ENCODE assay signal across 27 cellular contexts in genomic region chr14:36449903-36450302, GRCh38.
"Had no signal": no experiment of that assay in that cellular context is flagged by ENCODE, and none has a peak within 500 bp of the region (broad histone marks: within the 10 kb centered on the region; RNA-seq: fewer than 3 reads in every experiment).

No MANE protein-coding gene starts in this region.

- H3K27ac Mint-ChIP-seq: activated CD4-positive, alpha-beta memory T cell treated with anti-CD3 and anti-CD28 coated beads, Interleukin-2, amount 10 ng/mL, durations not matched to agents 7 days and 5 days; activated CD4-positive, alpha-beta T cell treated with anti-CD3 and anti-CD28 coated beads, Interleukin-2, amount 10 ng/mL, durations not matched to agents 7 days and 5 days; activated T-cell treated with anti-CD3 and anti-CD28 coated beads, Interleukin-2, amount 50 U/mL, for 24 hours; effector memory CD8-positive, alpha-beta T cell; nephron progenitor cell; progenitor cell of endocrine pancreas; WTC11 had no signal

- H3K27ac ChIP-seq: gastroesophageal sphincter, hepatocyte, left ventricle myocardium inferior, neutrophil, skin epidermis, testis, vagina had no signal

- H2AFZ ChIP-seq: hepatocyte had no signal

- H3K27me3 Mint-ChIP-seq: activated CD4-positive, alpha-beta memory T cell treated with anti-CD3 and anti-CD28 coated beads, Interleukin-2, amount 10 ng/mL, durations not matched to agents 7 days and 5 days; activated CD4-positive, alpha-beta T cell treated with anti-CD3 and anti-CD28 coated beads, Interleukin-2, amount 10 ng/mL, durations not matched to agents 7 days and 5 days had no signal

- H3K9me3 Mint-ChIP-seq: activated CD4-positive, alpha-beta memory T cell treated with anti-CD3 and anti-CD28 coated beads, Interleukin-2, amount 10 ng/mL, durations not matched to agents 7 days and 5 days; activated CD4-positive, alpha-beta T cell treated with anti-CD3 and anti-CD28 coated beads, Interleukin-2, amount 10 ng/mL, durations not matched to agents 7 days and 5 days; activated T-cell treated with anti-CD3 and anti-CD28 coated beads, Interleukin-2, amount 50 U/mL, for 24 hours; effector memory CD8-positive, alpha-beta T cell; nephron progenitor cell; WTC11 had no signal

- H3K9me3 ChIP-seq: gastroesophageal sphincter, left ventricle myocardium inferior, neutrophil, testis, vagina had no signal

- ATAC-seq: effector memory CD8-positive, alpha-beta T cell; gastroesophageal sphincter; sciatic nerve; stimulated activated naive CD8-positive, alpha-beta T cell treated with anti-CD3 and anti-CD28 coated beads, Interleukin-15, Interleukin-2, amounts not matched to agents 100 U/mL and 50 U/mL, for 24 hours had no signal

- H3K79me2 ChIP-seq: hepatocyte had no signal

- H3K27me3 ChIP-seq: hepatocyte, testis, vagina had no signal

- H3K4me3 ChIP-seq: gastroesophageal sphincter, hepatocyte, left ventricle myocardium inferior, skin epidermis, testis, vagina had no signal

- H3K4me1 Mint-ChIP-seq: activated CD4-positive, alpha-beta memory T cell treated with anti-CD3 and anti-CD28 coated beads, Interleukin-2, amount 10 ng/mL, durations not matched to agents 7 days and 5 days; activated CD4-positive, alpha-beta T cell treated with anti-CD3 and anti-CD28 coated beads, Interleukin-2, amount 10 ng/mL, durations not matched to agents 7 days and 5 days had no signal

- DNase-seq: activated CD4-positive, alpha-beta memory T cell treated with anti-CD3 and anti-CD28 coated beads, Interleukin-2, amount 10 ng/mL, durations not matched to agents 7 days and 5 days; activated CD4-positive, alpha-beta T cell treated with anti-CD3 and anti-CD28 coated beads for 1 hour; activated CD4-positive, alpha-beta T cell treated with anti-CD3 and anti-CD28 coated beads, Interleukin-2, amount 10 ng/mL, durations not matched to agents 7 days and 5 days; activated CD8-positive, alpha-beta memory T cell treated with anti-CD3 and anti-CD28 coated beads, Interleukin-2, amount 50 U/mL, for 48 hours; activated gamma-delta T cell; activated naive CD4-positive, alpha-beta T cell treated with anti-CD3 and anti-CD28 coated beads, Interleukin-2, amount 50 U/mL, for 16 hours; activated T-cell treated with anti-CD3 and anti-CD28 coated beads, Interleukin-2, amount 50 U/mL, for 24 hours; amygdala; caudate nucleus; cortex of kidney; effector memory CD8-positive, alpha-beta T cell; islet precursor cell; left ventricle myocardium inferior; nephron progenitor cell; stimulated activated CD4-positive, alpha-beta T cell treated with anti-CD3 and anti-CD28 coated beads, Interleukin-12 subunit alpha, Interleukin-12 subunit beta, amount 100 ng/mL, for 4 hours; stimulated activated CD4-positive, alpha-beta T cell treated with anti-CD3 and anti-CD28 coated beads, Interleukin-4, amount 100 ng/mL, for 1 hour; stimulated activated naive CD8-positive, alpha-beta T cell treated with anti-CD3 and anti-CD28 coated beads, Interleukin-15, Interleukin-2, amounts not matched to agents 100 U/mL and 50 U/mL, for 24 hours; testis; trophoblast cell had no signal

- H3K4me2 ChIP-seq: hepatocyte had no signal

- H3K4me1 ChIP-seq: gastroesophageal sphincter, left ventricle myocardium inferior, testis, vagina had no signal

- H3K4me3 Mint-ChIP-seq: activated CD4-positive, alpha-beta memory T cell treated with anti-CD3 and anti-CD28 coated beads, Interleukin-2, amount 10 ng/mL, durations not matched to agents 7 days and 5 days; activated CD4-positive, alpha-beta T cell treated with anti-CD3 and anti-CD28 coated beads, Interleukin-2, amount 10 ng/mL, durations not matched to agents 7 days and 5 days; activated T-cell treated with anti-CD3 and anti-CD28 coated beads, Interleukin-2, amount 50 U/mL, for 24 hours; effector memory CD8-positive, alpha-beta T cell; nephron progenitor cell; WTC11 had no signal

- H3K36me3 ChIP-seq: gastroesophageal sphincter, left ventricle myocardium inferior, neutrophil, vagina had no signal

- H3K36me3 Mint-ChIP-seq: WTC11 had no signal
